ENCODE assay signal across 8 cellular contexts in the genomic region with DNA sequence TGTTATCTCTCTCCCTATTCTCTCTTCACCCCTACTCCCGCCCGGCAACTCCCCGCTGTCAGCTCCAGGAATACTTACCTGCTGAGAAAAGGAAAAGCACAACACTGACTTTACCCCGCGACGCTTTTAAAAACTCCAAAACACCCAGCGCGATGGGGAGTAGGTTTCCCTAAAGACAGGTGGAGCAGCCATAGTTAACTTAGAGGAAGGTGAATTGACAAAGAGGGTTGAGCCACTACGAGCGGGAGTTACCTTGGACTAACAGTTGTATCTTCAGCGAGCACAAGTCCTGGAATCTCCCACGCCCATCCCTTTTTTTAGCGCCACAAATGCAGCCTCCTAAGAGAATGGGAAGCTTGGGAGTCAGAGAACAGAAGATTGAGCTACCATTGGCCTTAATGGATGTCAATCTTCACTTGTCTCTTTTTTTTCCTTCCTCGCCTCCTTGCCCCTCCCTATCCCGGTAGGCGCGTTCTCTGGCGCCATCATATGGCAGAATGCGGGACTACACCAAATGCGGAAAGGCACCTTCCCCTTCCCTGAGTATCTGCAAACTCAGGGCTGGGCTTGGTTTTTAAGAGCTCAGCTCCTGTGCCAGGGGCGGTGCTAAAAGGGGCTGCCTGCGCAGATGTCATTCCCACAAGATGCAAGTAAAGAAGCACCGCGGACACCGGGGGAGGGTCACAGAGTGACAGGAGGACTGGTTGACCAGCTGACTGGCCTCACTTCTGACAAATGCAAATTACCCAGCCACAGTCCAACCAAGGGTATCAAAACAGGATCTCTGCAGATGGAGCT.
A peak's percentile ranks its signal among the peaks of the same experiment; 100 is the strongest.
DNase-seq lines count a peak whose midpoint lies in the region; ATAC-seq lines count a peak whose summit lies in the region.
"Not testable (repeated sequence)": the region's sequence is repeated elsewhere in the genome, so short reads cannot be mapped to it uniquely, and the experiment has no call there.

No MANE protein-coding gene starts in this region.

- H3K36me3 Mint-ChIP-seq in effector memory CD8-positive, alpha-beta T cell (ENCODE audit: insufficient read depth); memory B cell: not testable (repeated sequence)

- H3K27me3 Mint-ChIP-seq in effector memory CD8-positive, alpha-beta T cell = peaks cover 70 to 73% of the 10 kb centered on the region in 2 donors
- not testable (repeated sequence) for H3K27me3 Mint-ChIP-seq in memory B cell

- not testable (repeated sequence) for H3K9me3 Mint-ChIP-seq in effector memory CD8-positive, alpha-beta T cell; memory B cell

- peak; percentile 81 for ATAC-seq in GM19468 (IDR thresholded peaks at IDR 0.05; ENCODE audit: extremely low read depth, unreplicated experiment)
- ATAC-seq in effector memory CD8-positive, alpha-beta T cell (replicated peaks) = peak; percentile 95
- ATAC-seq in memory B cell (ENCODE audit: low read depth) = peak; percentile 88

- H3K4me3 Mint-ChIP-seq in effector memory CD8-positive, alpha-beta T cell = peak overlapping the region; percentile 59 to 72
- H3K4me3 Mint-ChIP-seq in memory B cell = peak overlapping the region; percentile 93

- DNase-seq in CMK (ENCODE audit: low read depth) = peak; percentile 78
- DNase-seq in HK-2 (ENCODE audit: unreplicated experiment) = peak; percentile 85
- peak; percentile 90 for DNase-seq in NCI-H82 (lab: John Stamatoyannopoulos, UW)
- DNase-seq in activated CD8-positive, alpha-beta memory T cell treated with anti-CD3 and anti-CD28 coated beads for 1 hour (ENCODE audit: extremely low read depth in 1 of 2, low read depth in 1 of 2) = peak; percentile 34 to 52
- peak; percentile 78 to 82 (median 81) for DNase-seq in effector memory CD8-positive, alpha-beta T cell
- DNase-seq in memory B cell (ENCODE audit: low spot score in 2 of 2) = peak; percentile 98 to 99
- peak; percentile 52 to 75 (median 55) for DNase-seq in stimulated activated CD4-positive, alpha-beta T cell treated with anti-CD3 and anti-CD28 coated beads, TNF-alpha, amount 100 ng/mL, for 4 hours (ENCODE audit: low read depth in 3 of 3)

- not testable (repeated sequence) for H3K4me1 Mint-ChIP-seq in effector memory CD8-positive, alpha-beta T cell (ENCODE audit: low read depth in 2 of 2)
- peaks cover 40% of the 10 kb centered on the region for H3K4me1 Mint-ChIP-seq in memory B cell

- H3K27ac Mint-ChIP-seq in effector memory CD8-positive, alpha-beta T cell = not testable (repeated sequence)
- peak overlapping the region; percentile 84 for H3K27ac Mint-ChIP-seq in memory B cell

Comparison
In these comparisons a context has a peak if more than half of its experiments do, and no peak if none do; other contexts are left out.
1. Peak in every context shown above with its lines: DNase-seq and ATAC-seq.
2. DNase-seq: peak in every context shown above with its lines; median percentile 98 in memory B cell; 90 in NCI-H82; 85 in HK-2; 81 in effector memory CD8-positive, alpha-beta T cell; 78 in CMK; 55 in stimulated activated CD4-positive, alpha-beta T cell treated with anti-CD3 and anti-CD28 coated beads, TNF-alpha, amount 100 ng/mL, for 4 hours; 43 in activated CD8-positive, alpha-beta memory T cell treated with anti-CD3 and anti-CD28 coated beads for 1 hour.